7 cellular contexts compared by ENCODE assay signal in the genomic region with DNA sequence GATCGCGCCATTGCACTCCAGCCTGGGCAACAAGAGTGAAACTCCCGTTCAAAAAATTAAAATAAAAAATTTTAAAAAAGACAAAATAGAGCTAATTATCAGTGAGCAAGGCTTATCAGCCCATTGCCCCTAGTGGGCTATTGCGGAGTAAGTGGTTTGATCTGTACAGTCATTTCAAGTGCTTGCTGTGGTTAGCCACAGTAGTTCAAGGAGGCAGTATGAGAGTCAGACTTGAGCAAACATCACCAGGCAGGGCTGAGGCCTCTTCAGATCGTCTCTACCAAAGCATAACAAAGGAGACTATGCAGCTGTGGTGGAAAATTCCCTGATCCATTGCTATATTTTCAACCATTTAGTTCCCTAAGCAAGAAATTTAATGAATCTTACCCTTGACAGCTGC. TPM values are rescaled to one million over a fixed set of nuclear protein-coding genes. Genes with fewer than 3 reads are reported as not detected.
DNase-seq lines count a peak whose midpoint lies in the region; ATAC-seq and TF ChIP-seq lines count a peak whose summit lies in the region.

No MANE protein-coding gene starts in this region.

- H3K4me3 ChIP-seq in left lung: no peak overlapping the region

- H3K36me3 ChIP-seq in left lung: no peaks in the 10 kb centered on the region

- peak; percentile 76 for DNase-seq in HS-5 (ENCODE audit: low read depth)
- DNase-seq in activated CD4-positive, alpha-beta T cell treated with anti-CD3 and anti-CD28 coated beads for 48 hours: peak; percentile 67
- no peak for DNase-seq in left lung
- DNase-seq in left colon: no peak
- no peak for DNase-seq in COLO829 (ENCODE audit: low spot score)

- ATAC-seq in GM18498 (IDR thresholded peaks at IDR 0.05; ENCODE audit: unreplicated experiment) (peak; percentile 93), GM21619 (IDR thresholded peaks at IDR 0.05; ENCODE audit: unreplicated experiment) (peak; percentile 91), left lung (peak; percentile 44), left colon (no peak)

- intact Hi-C loops in left lung (cut with DNase I) (no loop called here), left colon (cut with DNase I, micrococcal nuclease) (no loop called here)

- no peak for TF ChIP-seq CTCF in left lung (IDR thresholded peaks at IDR 0.05)

- H3K9me3 ChIP-seq in left lung: no peaks in the 10 kb centered on the region

- H3K4me1 ChIP-seq in left lung: peaks cover 5 to 63% of the 10 kb centered on the region in 2 donors

- no peak overlapping the region for H3K27ac ChIP-seq in left lung

- peaks cover 6 to 32% of the 10 kb centered on the region in 2 donors for H3K27me3 ChIP-seq in left lung

RNA-seq across cellular contexts. Expression of a gene that starts 4.3 kb away (rescaled TPM):
- 10 to 100 TPM; 25.7 to 34.0 TPM for total RNA-seq in left lung
- total RNA-seq in left colon: 10 to 100 TPM; 46.4 to 49.9 TPM

RNA-seq across cellular contexts. Expression of a gene that starts 6.5 kb away (rescaled TPM):
- total RNA-seq in left lung (10 to 100 TPM in 1 of 2 donors, 1 to 10 TPM in 1; 7.3 to 51.4 TPM), left colon (10 to 100 TPM; 47.1 to 81.7 TPM)

Comparison
In these comparisons a context has a peak if more than half of its experiments do, and no peak if none do; other contexts are left out.
1. DNase-seq: peak in HS-5 (single experiment) and activated CD4-positive, alpha-beta T cell treated with anti-CD3 and anti-CD28 coated beads for 48 hours (single experiment); none in left lung (0 of 2), left colon (0 of 2) and COLO829 (single experiment).